19 cellular contexts compared by ENCODE assay signal in genomic region chr2:204877691-204878090, GRCh38.
DNase-seq lines count a peak whose midpoint lies in the region; ATAC-seq and TF ChIP-seq lines count a peak whose summit lies in the region.
"Had no signal": no experiment of that assay in that cellular context is flagged by ENCODE, and none has a peak within 500 bp of the region (broad histone marks: within the 10 kb centered on the region; RNA-seq: fewer than 3 reads in every experiment).

No MANE protein-coding gene starts in this region.

- peak overlapping the region; percentile 41 for H3K4me3 ChIP-seq in CD4-positive, CD25-positive, alpha-beta regulatory T cell (ENCODE audit: low read depth, low read length)
- H3K4me3 ChIP-seq: K562 had no signal

- DNase-seq in activated CD4-positive, alpha-beta memory T cell treated with anti-CD3 and anti-CD28 coated beads, Interleukin-2, amount 10 ng/mL, durations not matched to agents 7 days and 5 days, result no peak
- DNase-seq in activated CD4-positive, alpha-beta memory T cell treated with anti-CD3 and anti-CD28 coated beads for 36 hours, result no peak
- peak in 1 of 3 donors; percentile 82 for DNase-seq in CD4-positive, CD25-positive, alpha-beta regulatory T cell
- no peak for DNase-seq in CD4-positive, alpha-beta T cell
- no peak for DNase-seq in T-cell
- DNase-seq in cerebellar cortex (ENCODE audit: low spot score), result no peak
- no peak for DNase-seq in C1 segment of cervical spinal cord (lab: John Stamatoyannopoulos, UW)
- DNase-seq: ACHN, BE2C, Caco-2, GDM1, GOT3, H7, HFFc6, IMR-90 had no signal

- POLR2A ChIA-PET in activated CD4-positive, alpha-beta memory T cell treated with anti-CD3 and anti-CD28 coated beads, Interleukin-2, amount 10 ng/mL, durations not matched to agents 7 days and 5 days (lab: Charles Lee), result interaction anchor here (1.3 to 1.5 kb wide), 2 partner anchors 14 to 90 kb away, joined by 4 to 5 read pairs; no protein-coding TSS in a partner anchor
- POLR2A ChIA-PET in activated CD4-positive, alpha-beta memory T cell treated with anti-CD3 and anti-CD28 coated beads for 36 hours (lab: Charles Lee), result no interaction called here
- POLR2A ChIA-PET in CD4-positive, alpha-beta T cell (lab: Charles Lee), result interaction anchor here (1.0 kb wide), 1 partner anchor 93 kb away, joined by 3 read pairs; no protein-coding TSS in a partner anchor
- POLR2A ChIA-PET in T-cell (lab: Charles Lee), result no interaction called here

- H3K9me3 Mint-ChIP-seq in activated CD4-positive, alpha-beta memory T cell treated with anti-CD3 and anti-CD28 coated beads, Interleukin-2, amount 10 ng/mL, durations not matched to agents 7 days and 5 days, result peaks cover 11% of the 10 kb centered on the region
- H3K9me3 Mint-ChIP-seq in activated CD4-positive, alpha-beta memory T cell treated with anti-CD3 and anti-CD28 coated beads for 36 hours, result no peaks in the 10 kb centered on the region
- peaks cover 0 to 10% (median 0%) of the 10 kb centered on the region in 7 donors for H3K9me3 Mint-ChIP-seq in CD4-positive, CD25-positive, alpha-beta regulatory T cell
- peaks cover 4% of the 10 kb centered on the region for H3K9me3 Mint-ChIP-seq in CD4-positive, alpha-beta T cell
- H3K9me3 Mint-ChIP-seq in T-cell, result peaks cover 0 to 4% (median 4%) of the 10 kb centered on the region in 3 donors
- H3K9me3 Mint-ChIP-seq: HFFc6 had no signal

- H3K36me3 Mint-ChIP-seq in activated CD4-positive, alpha-beta memory T cell treated with anti-CD3 and anti-CD28 coated beads, Interleukin-2, amount 10 ng/mL, durations not matched to agents 7 days and 5 days (ENCODE audit: low read depth), result peaks cover 25% of the 10 kb centered on the region
- H3K36me3 Mint-ChIP-seq in activated CD4-positive, alpha-beta memory T cell treated with anti-CD3 and anti-CD28 coated beads for 36 hours, result no peaks in the 10 kb centered on the region
- peaks cover 4% of the 10 kb centered on the region for H3K36me3 Mint-ChIP-seq in CD4-positive, CD25-positive, alpha-beta regulatory T cell
- H3K36me3 Mint-ChIP-seq in CD4-positive, alpha-beta T cell (ENCODE audit: low read depth), result no peaks in the 10 kb centered on the region
- H3K36me3 Mint-ChIP-seq in T-cell, result peaks cover 6% of the 10 kb centered on the region

- H3K36me3 ChIP-seq in CD4-positive, CD25-positive, alpha-beta regulatory T cell (ENCODE audit: control insufficient read depth, insufficient read depth, low read length), result no peaks in the 10 kb centered on the region
- H3K36me3 ChIP-seq: BE2C had no signal

- no peaks in the 10 kb centered on the region for H3K9me3 ChIP-seq in CD4-positive, CD25-positive, alpha-beta regulatory T cell (ENCODE audit: control insufficient read depth in 2 of 2, low read length in 2 of 2)
- no peaks in the 10 kb centered on the region for H3K9me3 ChIP-seq in CD4-positive, alpha-beta T cell (ENCODE audit: control insufficient read depth, low read length)
- H3K9me3 ChIP-seq: BE2C, Caco-2 had no signal

- H3K4me3 Mint-ChIP-seq in activated CD4-positive, alpha-beta memory T cell treated with anti-CD3 and anti-CD28 coated beads, Interleukin-2, amount 10 ng/mL, durations not matched to agents 7 days and 5 days, result no peak overlapping the region
- no peak overlapping the region for H3K4me3 Mint-ChIP-seq in activated CD4-positive, alpha-beta memory T cell treated with anti-CD3 and anti-CD28 coated beads for 36 hours
- peak overlapping the region in 1 of 4 donors; percentile 49 for H3K4me3 Mint-ChIP-seq in CD4-positive, CD25-positive, alpha-beta regulatory T cell
- H3K4me3 Mint-ChIP-seq in CD4-positive, alpha-beta T cell, result no peak overlapping the region
- H3K4me3 Mint-ChIP-seq in T-cell, result no peak overlapping the region
- H3K4me3 Mint-ChIP-seq: HFFc6 had no signal

- intact Hi-C loops in activated CD4-positive, alpha-beta memory T cell treated with anti-CD3 and anti-CD28 coated beads for 36 hours (cut with micrococcal nuclease), result no loop called here
- intact Hi-C loops in CD4-positive, alpha-beta T cell (cut with DNase I, micrococcal nuclease), result no loop called here

- peak overlapping the region; percentile 55 for H3K27ac ChIP-seq in CD4-positive, CD25-positive, alpha-beta regulatory T cell (ENCODE audit: insufficient read depth, low read length, poor library complexity, severe bottlenecking)
- no peak overlapping the region for H3K27ac ChIP-seq in CD4-positive, alpha-beta T cell (ENCODE audit: low read depth, low read length)
- H3K27ac ChIP-seq: C4-2B had no signal

- H3K4me1 Mint-ChIP-seq in activated CD4-positive, alpha-beta memory T cell treated with anti-CD3 and anti-CD28 coated beads, Interleukin-2, amount 10 ng/mL, durations not matched to agents 7 days and 5 days, result peaks cover 58% of the 10 kb centered on the region
- H3K4me1 Mint-ChIP-seq in activated CD4-positive, alpha-beta memory T cell treated with anti-CD3 and anti-CD28 coated beads for 36 hours (ENCODE audit: low read depth), result peaks cover 29% of the 10 kb centered on the region
- H3K4me1 Mint-ChIP-seq in CD4-positive, CD25-positive, alpha-beta regulatory T cell, result peaks cover 34 to 81% (median 48%) of the 10 kb centered on the region in 4 donors
- peaks cover 85% of the 10 kb centered on the region for H3K4me1 Mint-ChIP-seq in CD4-positive, alpha-beta T cell (ENCODE audit: low read depth)
- H3K4me1 Mint-ChIP-seq in T-cell, result peaks cover 62 to 68% (median 67%) of the 10 kb centered on the region in 3 donors

- no peaks in the 10 kb centered on the region for H3K27me3 Mint-ChIP-seq in activated CD4-positive, alpha-beta memory T cell treated with anti-CD3 and anti-CD28 coated beads, Interleukin-2, amount 10 ng/mL, durations not matched to agents 7 days and 5 days
- no peaks in the 10 kb centered on the region for H3K27me3 Mint-ChIP-seq in activated CD4-positive, alpha-beta memory T cell treated with anti-CD3 and anti-CD28 coated beads for 36 hours
- H3K27me3 Mint-ChIP-seq in CD4-positive, CD25-positive, alpha-beta regulatory T cell, result no peaks in the 10 kb centered on the region
- no peaks in the 10 kb centered on the region for H3K27me3 Mint-ChIP-seq in CD4-positive, alpha-beta T cell
- no peaks in the 10 kb centered on the region for H3K27me3 Mint-ChIP-seq in T-cell

- H3K4me1 ChIP-seq in CD4-positive, CD25-positive, alpha-beta regulatory T cell (ENCODE audit: control insufficient read depth, insufficient read depth, low read length, poor library complexity, severe bottlenecking), result peaks cover 32% of the 10 kb centered on the region
- H3K4me1 ChIP-seq: BE2C had no signal

- CTCF ChIA-PET in activated CD4-positive, alpha-beta memory T cell treated with anti-CD3 and anti-CD28 coated beads, Interleukin-2, amount 10 ng/mL, durations not matched to agents 7 days and 5 days (lab: Charles Lee), result no interaction called here
- CTCF ChIA-PET in activated CD4-positive, alpha-beta memory T cell treated with anti-CD3 and anti-CD28 coated beads for 36 hours (lab: Charles Lee), result no interaction called here
- CTCF ChIA-PET in CD4-positive, alpha-beta T cell (lab: Charles Lee), result no interaction called here
- CTCF ChIA-PET in T-cell (lab: Charles Lee), result no interaction called here

- peak overlapping the region; percentile 53 for H3K27ac Mint-ChIP-seq in activated CD4-positive, alpha-beta memory T cell treated with anti-CD3 and anti-CD28 coated beads, Interleukin-2, amount 10 ng/mL, durations not matched to agents 7 days and 5 days
- H3K27ac Mint-ChIP-seq in activated CD4-positive, alpha-beta memory T cell treated with anti-CD3 and anti-CD28 coated beads for 36 hours, result no peak overlapping the region
- H3K27ac Mint-ChIP-seq in CD4-positive, CD25-positive, alpha-beta regulatory T cell, result peak overlapping the region; percentile 22 to 87 (median 27)
- H3K27ac Mint-ChIP-seq in CD4-positive, alpha-beta T cell, result peak overlapping the region; percentile 61
- peak overlapping the region; percentile 41 to 81 for H3K27ac Mint-ChIP-seq in T-cell
- H3K27ac Mint-ChIP-seq: HFFc6 had no signal

- peak; percentile 76 for ATAC-seq in CD4-positive, CD25-positive, alpha-beta regulatory T cell (ENCODE audit: low read depth in 2 of 2)
- ATAC-seq in CD4-positive, alpha-beta T cell (ENCODE audit: poor library complexity), result no peak
- ATAC-seq in T-cell (replicated peaks in 1 of 4), result peak in 3 of 4 experiments; percentile 37 to 52 (median 46)
- ATAC-seq in HG02610 (IDR thresholded peaks at IDR 0.05; ENCODE audit: unreplicated experiment), result no peak
- ATAC-seq: HCT116, K562 had no signal

- no peak for TF ChIP-seq CTCF in CD4-positive, alpha-beta T cell (IDR thresholded peaks at IDR 0.05)

- no peaks in the 10 kb centered on the region for H3K27me3 ChIP-seq in CD4-positive, CD25-positive, alpha-beta regulatory T cell (ENCODE audit: control insufficient read depth, insufficient read depth, low read length)
- H3K27me3 ChIP-seq in CD4-positive, alpha-beta T cell (ENCODE audit: control insufficient read depth, insufficient read depth, low read length), result no peaks in the 10 kb centered on the region
- H3K27me3 ChIP-seq: BE2C had no signal

Comparison
In these comparisons a context has a peak if more than half of its experiments do, and no peak if none do; other contexts are left out.
1. POLR2A ChIA-PET loops: an anchor here in activated CD4-positive, alpha-beta memory T cell treated with anti-CD3 and anti-CD28 coated beads, Interleukin-2, amount 10 ng/mL, durations not matched to agents 7 days and 5 days (1.3 to 1.5 kb wide) and CD4-positive, alpha-beta T cell (1.0 kb wide); none called in activated CD4-positive, alpha-beta memory T cell treated with anti-CD3 and anti-CD28 coated beads for 36 hours and T-cell.
2. ATAC-seq: peak in CD4-positive, CD25-positive, alpha-beta regulatory T cell (2 of 2) and T-cell (3 of 4); none in CD4-positive, alpha-beta T cell (single experiment) and HG02610 (single experiment).